9 cellular contexts compared by ENCODE assay signal in the genomic region with DNA sequence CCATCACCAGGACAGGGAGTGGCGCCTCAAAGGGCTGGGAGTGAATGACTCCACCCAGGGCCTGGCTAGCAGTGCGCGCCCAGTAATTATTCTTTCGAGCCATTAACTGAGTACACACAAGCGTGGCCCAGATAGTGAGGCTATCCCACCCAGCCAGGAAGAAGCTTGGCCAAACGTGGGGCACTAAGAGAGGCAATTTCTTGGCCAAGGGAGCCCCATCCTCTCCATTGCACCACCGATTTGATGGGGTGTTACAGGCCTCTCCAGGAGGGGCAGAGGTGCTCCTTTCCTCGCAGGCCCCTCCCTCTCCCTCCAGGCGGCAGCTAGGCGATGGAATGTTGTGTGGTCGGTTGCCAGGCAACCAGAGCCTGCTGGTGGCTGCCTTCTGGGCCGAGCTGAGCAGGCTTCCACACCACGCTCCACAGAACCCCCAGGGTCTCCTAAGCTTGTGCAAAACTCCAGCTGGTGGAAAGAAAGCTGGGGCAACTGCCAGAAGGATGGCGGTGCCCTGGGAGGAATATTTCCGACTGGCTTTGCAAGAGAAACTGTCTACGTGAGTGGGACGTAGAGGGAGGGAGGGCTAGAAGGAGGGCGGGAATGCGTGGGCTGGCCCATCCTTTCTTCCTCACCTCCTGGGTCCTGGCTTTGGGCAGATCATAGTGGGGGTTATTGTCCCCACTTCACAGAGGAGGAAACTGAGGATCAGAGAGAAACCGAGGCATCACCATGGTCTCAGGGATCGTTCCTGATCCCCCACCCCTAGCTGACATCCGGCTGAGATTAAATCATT. TPM values are rescaled to one million over a fixed set of nuclear protein-coding genes. Genes with fewer than 3 reads are reported as not detected.
DNase-seq lines count a peak whose midpoint lies in the region; ATAC-seq, FAIRE-seq and TF ChIP-seq lines count a peak whose summit lies in the region.
"Had no signal": no experiment of that assay in that cellular context is flagged by ENCODE, and none has a peak within 500 bp of the region (broad histone marks: within the 10 kb centered on the region; RNA-seq: fewer than 3 reads in every experiment).

Gene CFAP73, plus strand, starts transcription at position 364 of the 790 bp plus-strand sequence. Its CDS starts 134 bp downstream, at position 498.

- no peak within 1 kb of the TSS for H3K4me3 Mint-ChIP-seq in mesothelial cell of epicardium

- POLR2A ChIA-PET in endothelial cell of umbilical vein (lab: Charles Lee), result no interaction called here

- DNase-seq in AG09319 (ENCODE audit: extremely low read depth, low read depth), result peak; percentile 42
- DNase-seq in HT1080 (ENCODE audit: low read depth), result peak; percentile 86
- peak; percentile 93 for DNase-seq in RPMI7951 (ENCODE audit: low read depth)
- peak; percentile 33 for DNase-seq in endothelial cell of umbilical vein (ENCODE audit: low read depth, low spot score)
- DNase-seq in mesothelial cell of epicardium (ENCODE audit: low spot score in 2 of 2, unreplicated experiment in 2 of 2), result peak; percentile 78 to 79
- no peak for DNase-seq in prostate gland (ENCODE audit: low spot score)
- no peak for DNase-seq in stimulated activated CD4-positive, alpha-beta T cell treated with anti-CD3 and anti-CD28 coated beads, Interleukin-12 subunit alpha, Interleukin-12 subunit beta, amount 100 ng/mL, for 4 hours

- H3K9me3 ChIP-seq in endothelial cell of umbilical vein (replicated peaks; ENCODE audit: control insufficient read depth, insufficient read depth, low read length) (no peaks in the 10 kb centered on the region), prostate gland (no peaks in the 10 kb centered on the region)

- dilution Hi-C loops in endothelial cell of umbilical vein (cut with MboI; ENCODE audit: extremely low pct_ligation_motif_present, low sequenced_read_pairs), result no loop called here

- H3K9me3 Mint-ChIP-seq in mesothelial cell of epicardium, result peaks cover 6% of the 10 kb centered on the region

- CTCF ChIA-PET in endothelial cell of umbilical vein (lab: Charles Lee), result interaction anchor here (0.8 to 1.3 kb wide), 3 partner anchors 25 to 276 kb away, joined by 3 to 4 read pairs (median 3); no protein-coding TSS in a partner anchor

- TF ChIP-seq CTCF in AG09319 (IDR thresholded peaks at IDR 0.05; ENCODE audit: low read depth, low read length) (no peak; the same call in 1 of the 2 replicates), endothelial cell of umbilical vein (IDR thresholded peaks at IDR 0.05; ENCODE audit: extremely low read depth in 1 of 2, insufficient read depth in 1 of 2, low read depth in 1 of 2, low read length in 2 of 2) (no peak), mesothelial cell of epicardium (IDR thresholded peaks at IDR 0.05; ENCODE audit: unreplicated experiment) (no peak), prostate gland (IDR thresholded peaks at IDR 0.05) (no peak)

- H3K27ac ChIP-seq in endothelial cell of umbilical vein (ENCODE audit: insufficient read depth, low read depth, low read length) (no peak within 1 kb of the TSS), prostate gland (no peak within 1 kb of the TSS)

- peak within 1 kb of the TSS; percentile 74 for H3K27ac Mint-ChIP-seq in mesothelial cell of epicardium

- H3K36me3 ChIP-seq in endothelial cell of umbilical vein (ENCODE audit: control insufficient read depth in 2 of 2, extremely low read depth in 1 of 2, insufficient read depth in 2 of 2, low read length in 2 of 2) (no peaks in the 10 kb centered on the region), prostate gland (no peaks in the 10 kb centered on the region)

- H3K9me1 ChIP-seq in endothelial cell of umbilical vein (replicated peaks; ENCODE audit: control insufficient read depth, extremely low read depth, insufficient read depth, low read length), result no peaks in the 10 kb centered on the region

- no peaks in the 10 kb centered on the region for H3K36me3 Mint-ChIP-seq in mesothelial cell of epicardium

- TF ChIP-seq POLR2A in endothelial cell of umbilical vein (IDR thresholded peaks at IDR 0.05; ENCODE audit: low read depth, low read length), result no peak
- TF ChIP-seq POLR2A in prostate gland (IDR thresholded peaks at IDR 0.05), result no peak

- H3K27me3 Mint-ChIP-seq in mesothelial cell of epicardium (ENCODE audit: low read depth), result peaks cover 36% of the 10 kb centered on the region

- 20% methylated on average over 20 of the region's 22 CpGs for WGBS in prostate gland

- H2AFZ ChIP-seq in endothelial cell of umbilical vein (ENCODE audit: low read depth, low read length), result no peak within 1 kb of the TSS

- H3K4me3 ChIP-seq in endothelial cell of umbilical vein (replicated peaks in 1 of 3; ENCODE audit: insufficient read depth in 1 of 3, low read depth in 1 of 3, low read length in 3 of 3), result no peak within 1 kb of the TSS
- H3K4me3 ChIP-seq in prostate gland, result no peak within 1 kb of the TSS
- H3K4me3 ChIP-seq: GM12878 had no signal

- BruUV-seq in endothelial cell of umbilical vein (replicated peaks; lab: Mats Ljungman, UMichigan), result no TSS peak

- H3K27me3 ChIP-seq in endothelial cell of umbilical vein (ENCODE audit: control insufficient read depth in 2 of 2, insufficient read depth in 2 of 2, low read length in 2 of 2), result peaks cover 22 to 26% of the 10 kb centered on the region in 2 experiments
- peaks cover 11% of the 10 kb centered on the region for H3K27me3 ChIP-seq in prostate gland (replicated peaks; ENCODE audit: insufficient read depth)

- FAIRE-seq in endothelial cell of umbilical vein (lab: Jason Lieb, UNC), result no peak
- FAIRE-seq: GM12878 had no signal

- no peak within 1 kb of the TSS for H3K9ac ChIP-seq in endothelial cell of umbilical vein (replicated peaks; ENCODE audit: extremely low read depth, insufficient read depth, low read length)

- no peaks in the 10 kb centered on the region for H4K20me1 ChIP-seq in endothelial cell of umbilical vein (replicated peaks; ENCODE audit: control insufficient read depth, extremely low read depth, insufficient read depth, low read length)

- peaks cover 17% of the 10 kb centered on the region for H3K4me1 Mint-ChIP-seq in mesothelial cell of epicardium

- no peaks in the 10 kb centered on the region for H3K79me2 ChIP-seq in endothelial cell of umbilical vein (ENCODE audit: control insufficient read depth, insufficient read depth, low read length)

- intact Hi-C loops in endothelial cell of umbilical vein (cut with micrococcal nuclease), result loop anchor here (5.0 kb wide), 1 partner anchor 52 kb away; no protein-coding TSS in a partner anchor
- intact Hi-C loops in prostate gland (cut with DNase I), result no loop called here

- H3K4me2 ChIP-seq in endothelial cell of umbilical vein (ENCODE audit: insufficient read depth, low read length), result no peak within 1 kb of the TSS

- H3K4me1 ChIP-seq in endothelial cell of umbilical vein (ENCODE audit: control insufficient read depth, extremely low read depth, insufficient read depth, low read length), result no peaks in the 10 kb centered on the region
- H3K4me1 ChIP-seq in prostate gland (replicated peaks), result peaks cover 10% of the 10 kb centered on the region

- no peak for ATAC-seq in activated CD4-positive, CD25-positive, alpha-beta regulatory T cell treated with anti-CD3 and anti-CD28 coated beads, Interleukin-2, amount 50 U/mL, for 24 hours
- ATAC-seq: GM12878 had no signal

TF ChIP-seq in endothelial cell of umbilical vein, 7 proteins besides CTCF, POLR2A, EP300 and RAD21:
- TF ChIP-seq MAX (IDR thresholded peaks at IDR 0.05; ENCODE audit: insufficient read depth, insufficient read length) (no peak), EZH2 (IDR thresholded peaks at IDR 0.05; ENCODE audit: borderline replicate concordance, low read depth, low read length, severe bottlenecking) (no peak), JUN (IDR thresholded peaks at IDR 0.05; ENCODE audit: borderline replicate concordance, insufficient read depth, insufficient read length, low read depth) (no peak)

RNA-seq across cellular contexts. Expression of gene CFAP73, which starts in this region (rescaled TPM):
- not detected in 2 replicates for total RNA-seq in HT1080 (2014; rRNA removed; shearing (Covaris generic))
- not detected in 2 replicates for polyA plus RNA-seq in HT1080 (2015; cell fraction: cytosol; rRNA removed)
- not detected in 2 replicates for polyA plus RNA-seq in HT1080 (2015; cell fraction: nucleus; rRNA removed)
- not detected in 2 replicates for total RNA-seq in RPMI7951 (2014; rRNA removed; shearing (Covaris generic))
- not detected in 2 replicates for total RNA-seq in endothelial cell of umbilical vein
- polyA plus RNA-seq in endothelial cell of umbilical vein, result not detected in 2 replicates
- not detected in 2 replicates for polyA plus RNA-seq in endothelial cell of umbilical vein (2011; cell fraction: cytosol; rRNA removed)
- not detected in 2 replicates for polyA plus RNA-seq in endothelial cell of umbilical vein (2011; cell fraction: nucleus; rRNA removed)
- polyA plus RNA-seq in endothelial cell of umbilical vein (2012), result 0.12 and 0.15 TPM in 2 replicates
- polyA minus RNA-seq in endothelial cell of umbilical vein, result not detected in 2 replicates
- polyA minus RNA-seq in endothelial cell of umbilical vein (2011; cell fraction: cytosol; rRNA and poly(A)+ RNA removed), result 1.0 TPM
- polyA minus RNA-seq in endothelial cell of umbilical vein (2011; cell fraction: nucleus; rRNA and poly(A)+ RNA removed), result not detected in 2 replicates
- not detected in 3 replicates for total RNA-seq in mesothelial cell of epicardium
- under 1 TPM in 1 of 2 donors, not detected in 1; 0.57 TPM for total RNA-seq in prostate gland
- polyA plus RNA-seq: GM12878 had no signal

Comparison
In these comparisons a context has a peak if more than half of its experiments do, and no peak if none do; other contexts are left out.
1. Peak in DNase-seq in HT1080; RNA of the gene not detected or under 1 TPM.
2. Peak in DNase-seq in RPMI7951; RNA of the gene not detected or under 1 TPM.
3. Peak in DNase-seq in mesothelial cell of epicardium; RNA of the gene not detected or under 1 TPM.
4. DNase-seq: peak in AG09319 (single experiment) and endothelial cell of umbilical vein (single experiment); none in prostate gland (single experiment) and stimulated activated CD4-positive, alpha-beta T cell treated with anti-CD3 and anti-CD28 coated beads, Interleukin-12 subunit alpha, Interleukin-12 subunit beta, amount 100 ng/mL, for 4 hours (single experiment).